10 cellular contexts compared by ENCODE assay signal in the genomic region with DNA sequence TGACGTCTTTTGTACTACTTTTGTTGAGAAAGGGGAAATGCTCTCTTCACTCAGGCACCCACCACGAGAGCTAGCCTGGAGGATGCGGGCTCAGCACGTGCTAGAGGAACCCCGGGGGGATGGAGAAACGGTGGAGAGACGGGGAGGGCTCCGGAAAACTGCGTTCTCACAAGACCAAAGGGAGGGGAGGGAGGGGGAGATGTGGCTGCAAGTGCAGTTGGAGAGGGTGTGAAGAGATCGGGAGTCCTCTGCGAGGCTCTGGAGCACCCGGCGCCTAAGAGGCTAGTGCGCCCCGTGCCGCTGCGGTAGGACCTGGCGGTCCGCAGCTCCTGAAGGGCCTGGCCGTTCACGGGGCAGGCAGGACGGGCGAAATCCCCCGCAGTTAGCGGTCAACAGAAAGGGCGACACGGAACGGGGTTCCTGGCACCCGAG. TPM values are rescaled to one million over a fixed set of nuclear protein-coding genes. Genes with fewer than 3 reads are reported as not detected.
DNase-seq lines count a peak whose midpoint lies in the region; ATAC-seq and TF ChIP-seq lines count a peak whose summit lies in the region.
"Had no signal": no experiment of that assay in that cellular context is flagged by ENCODE, and none has a peak within 500 bp of the region (broad histone marks: within the 10 kb centered on the region; RNA-seq: fewer than 3 reads in every experiment).

No MANE protein-coding gene starts in this region.

- TF ChIP-seq CTCF in fibroblast of villous mesenchyme (IDR thresholded peaks at IDR 0.05; ENCODE audit: insufficient read depth, low read depth, low read length) (no peak), neural progenitor cell (IDR thresholded peaks at IDR 0.05) (no peak)

- peaks cover 3% of the 10 kb centered on the region for H3K9me3 Mint-ChIP-seq in neural progenitor cell

- H3K36me3 ChIP-seq in neural progenitor cell = no peaks in the 10 kb centered on the region

- no peaks in the 10 kb centered on the region for H3K9me3 ChIP-seq in T-helper 17 cell (ENCODE audit: control insufficient read depth, low read length, poor library complexity, severe bottlenecking)
- no peaks in the 10 kb centered on the region for H3K9me3 ChIP-seq in neural progenitor cell (ENCODE audit: low read depth)

- H3K4me3 ChIP-seq in fibroblast of villous mesenchyme (ENCODE audit: low read depth, low read length) (peak overlapping the region; percentile 28), neural progenitor cell (peak overlapping the region; percentile 29)

- peak; percentile 14 for DNase-seq in EH (ENCODE audit: low read depth)
- DNase-seq in T-helper 17 cell = no peak
- DNase-seq in fibroblast of villous mesenchyme (ENCODE audit: low read depth) = peak; percentile 18
- DNase-seq in neural progenitor cell (ENCODE audit: low spot score) = peak; percentile 34
- no peak for DNase-seq in dedifferentiated amniotic fluid mesenchymal stem cell (ENCODE audit: extremely low spot score)
- DNase-seq in putamen (ENCODE audit: low spot score) = no peak
- DNase-seq: hippocampal formation had no signal

- peak overlapping the region; percentile 92 for H2AFZ ChIP-seq in neural progenitor cell (replicated peaks)

- H3K36me3 Mint-ChIP-seq in T-helper 17 cell (ENCODE audit: low read depth) (peaks cover 2% of the 10 kb centered on the region), neural progenitor cell (no peaks in the 10 kb centered on the region)

- ATAC-seq in T-helper 17 cell = peak; percentile 40
- no peak for ATAC-seq in GM18873 (IDR thresholded peaks at IDR 0.05; ENCODE audit: low FRiP score, unreplicated experiment)
- no peak for ATAC-seq in HG03571 (IDR thresholded peaks at IDR 0.05; ENCODE audit: unreplicated experiment)
- ATAC-seq: Panc1 had no signal

- H3K27me3 Mint-ChIP-seq in T-helper 17 cell = peaks cover 72% of the 10 kb centered on the region
- H3K27me3 Mint-ChIP-seq in neural progenitor cell (ENCODE audit: insufficient read depth, low read depth) = peaks cover 21% of the 10 kb centered on the region

- H3K4me1 Mint-ChIP-seq in T-helper 17 cell = peaks cover 5% of the 10 kb centered on the region
- peaks cover 3% of the 10 kb centered on the region for H3K4me1 Mint-ChIP-seq in neural progenitor cell

- no peaks in the 10 kb centered on the region for H4K20me1 ChIP-seq in neural progenitor cell (ENCODE audit: low read depth)

- H3K9ac ChIP-seq in neural progenitor cell = no peak overlapping the region

- no peak overlapping the region for H3K27ac ChIP-seq in neural progenitor cell

- no peaks in the 10 kb centered on the region for H3K4me1 ChIP-seq in neural progenitor cell

- H3K4me2 ChIP-seq in neural progenitor cell = peak overlapping the region; percentile 76

- no peaks in the 10 kb centered on the region for H3F3A ChIP-seq in neural progenitor cell (ENCODE audit: low read depth)

- no peaks in the 10 kb centered on the region for H3K79me2 ChIP-seq in neural progenitor cell (ENCODE audit: low read depth)

- H3K4me3 Mint-ChIP-seq in T-helper 17 cell (peak overlapping the region; percentile 36), neural progenitor cell (peak overlapping the region; percentile 33)

- peaks cover 36% of the 10 kb centered on the region for H3K27me3 ChIP-seq in neural progenitor cell

- H3K27ac Mint-ChIP-seq in T-helper 17 cell (no peak overlapping the region), neural progenitor cell (no peak overlapping the region)

RNA-seq across cellular contexts. Expression of a gene that starts 43.4 kb away (rescaled TPM):
- total RNA-seq in T-helper 17 cell (10 to 100 TPM; 23.4 to 25.3 TPM), fibroblast of villous mesenchyme (20.3 and 29.8 TPM in 2 replicates), neural progenitor cell (ENCODE audit: low replicate concordance) (32.4 and 44.9 TPM in 2 replicates)

Comparison
In these comparisons a context has a peak if more than half of its experiments do, and no peak if none do; other contexts are left out.
1. DNase-seq: peak in EH (single experiment), fibroblast of villous mesenchyme (single experiment) and neural progenitor cell (single experiment); none in T-helper 17 cell (0 of 3), dedifferentiated amniotic fluid mesenchymal stem cell (single experiment) and putamen (single experiment).